Comparison of ENCODE assay signal across 11 cellular contexts in the genomic region with DNA sequence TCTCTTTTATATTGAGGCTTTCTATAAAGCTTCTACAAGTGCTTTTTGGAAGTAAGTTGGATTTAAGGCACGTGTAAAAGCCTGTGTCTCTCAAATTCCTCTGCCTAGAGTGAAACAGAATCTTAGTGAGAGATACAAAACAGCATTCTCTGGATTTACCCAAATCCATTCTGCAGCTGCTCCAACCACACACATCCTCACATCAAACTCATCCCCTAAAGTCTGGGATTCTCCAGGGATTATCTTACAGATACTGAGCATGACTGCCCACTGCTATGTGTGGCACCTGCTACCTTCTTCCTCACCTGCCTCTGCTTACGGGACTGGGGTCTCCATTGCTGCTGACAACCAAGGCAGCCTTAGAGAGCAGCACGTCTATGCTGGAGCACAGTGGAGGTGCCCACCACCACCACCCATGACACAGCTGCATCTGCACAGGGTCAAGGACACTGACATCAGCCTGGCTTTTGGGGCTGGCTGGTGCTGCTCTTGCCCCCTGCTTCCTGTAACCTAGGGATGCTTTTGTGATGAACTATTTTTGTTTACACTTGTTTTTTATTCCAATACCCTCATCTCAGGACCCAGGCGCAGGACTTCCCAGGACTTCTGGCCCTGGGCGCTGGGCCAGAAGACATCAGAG.
DNase-seq lines count a peak whose midpoint lies in the region; ATAC-seq and TF ChIP-seq lines count a peak whose summit lies in the region.
"Had no signal": no experiment of that assay in that cellular context is flagged by ENCODE, and none has a peak within 500 bp of the region (broad histone marks: within the 10 kb centered on the region; RNA-seq: fewer than 3 reads in every experiment).

No MANE protein-coding gene starts in this region.

- no peaks in the 10 kb centered on the region for H3K27me3 ChIP-seq in gastroesophageal sphincter
- H3K27me3 ChIP-seq: dorsolateral prefrontal cortex, heart left ventricle had no signal

- no peak for TF ChIP-seq POLR2A in gastroesophageal sphincter (IDR thresholded peaks at IDR 0.05)

- intact Hi-C loops in activated CD4-positive, alpha-beta T cell treated with anti-CD3 and anti-CD28 coated beads, Interleukin-2, amount 10 ng/mL, durations not matched to agents 24 days and 14 days (cut with micrococcal nuclease), result loop anchor here (2.0 to 10.0 kb wide), 4 partner anchors 39 to 899 kb away; partner anchors contain the start of genes HBP1 and PUS7
- intact Hi-C loops in activated T-helper 1 cell treated with anti-CD3 and anti-CD28 coated beads, Interleukin-12 subunit alpha, Interleukin-12 subunit beta, Interleukin-2, Interleukin-4 antibody, amounts not matched to agents 30 ng/mL and 10 ng/mL and 1 ng/mL, durations not matched to agents 14 hours and 24 hours and 36 hours (cut with micrococcal nuclease), result loop anchor here (1.0 to 5.0 kb wide), 3 partner anchors 169 to 743 kb away; partner anchors contain the start of genes HBP1 and SYPL1

- peak overlapping the region; percentile 74 for H3K4me3 Mint-ChIP-seq in activated CD4-positive, alpha-beta T cell treated with anti-CD3 and anti-CD28 coated beads, Interleukin-2, amount 10 ng/mL, durations not matched to agents 24 days and 14 days
- H3K4me3 Mint-ChIP-seq in activated T-helper 1 cell treated with anti-CD3 and anti-CD28 coated beads, Interleukin-12 subunit alpha, Interleukin-12 subunit beta, Interleukin-2, Interleukin-4 antibody, amounts not matched to agents 30 ng/mL and 10 ng/mL and 1 ng/mL, durations not matched to agents 14 hours and 24 hours and 36 hours, result peak overlapping the region; percentile 4
- H3K4me3 Mint-ChIP-seq in stimulated activated naive CD8-positive, alpha-beta T cell treated with anti-CD3 and anti-CD28 coated beads, Interleukin-15, amount 100 ng/mL, for 72 hours, result peak overlapping the region; percentile 77 to 85

- H3K27ac ChIP-seq in gastroesophageal sphincter, result peak overlapping the region in 3 of 4 donors; percentile 16 to 78 (median 75)

- peaks cover 4% of the 10 kb centered on the region for H3K9me3 Mint-ChIP-seq in activated CD4-positive, alpha-beta T cell treated with anti-CD3 and anti-CD28 coated beads, Interleukin-2, amount 10 ng/mL, durations not matched to agents 24 days and 14 days
- H3K9me3 Mint-ChIP-seq in activated T-helper 1 cell treated with anti-CD3 and anti-CD28 coated beads, Interleukin-12 subunit alpha, Interleukin-12 subunit beta, Interleukin-2, Interleukin-4 antibody, amounts not matched to agents 30 ng/mL and 10 ng/mL and 1 ng/mL, durations not matched to agents 14 hours and 24 hours and 36 hours, result peaks cover 3% of the 10 kb centered on the region
- peaks cover 17 to 26% of the 10 kb centered on the region in 2 donors for H3K9me3 Mint-ChIP-seq in stimulated activated naive CD8-positive, alpha-beta T cell treated with anti-CD3 and anti-CD28 coated beads, Interleukin-15, amount 100 ng/mL, for 72 hours

- H3K9me3 ChIP-seq in gastroesophageal sphincter, result no peaks in the 10 kb centered on the region
- H3K9me3 ChIP-seq: heart left ventricle had no signal

- ATAC-seq in gastroesophageal sphincter (no peak), HG03175 (IDR thresholded peaks at IDR 0.05; ENCODE audit: unreplicated experiment) (no peak), GM18868 (IDR thresholded peaks at IDR 0.05; ENCODE audit: unreplicated experiment) (no peak)
- ATAC-seq in stimulated activated naive CD8-positive, alpha-beta T cell treated with anti-CD3 and anti-CD28 coated beads, Interleukin-15, amount 100 ng/mL, for 72 hours, result no peak

- H3K27ac Mint-ChIP-seq in activated CD4-positive, alpha-beta T cell treated with anti-CD3 and anti-CD28 coated beads, Interleukin-2, amount 10 ng/mL, durations not matched to agents 24 days and 14 days, result peak overlapping the region; percentile 96
- peak overlapping the region; percentile 97 for H3K27ac Mint-ChIP-seq in activated T-helper 1 cell treated with anti-CD3 and anti-CD28 coated beads, Interleukin-12 subunit alpha, Interleukin-12 subunit beta, Interleukin-2, Interleukin-4 antibody, amounts not matched to agents 30 ng/mL and 10 ng/mL and 1 ng/mL, durations not matched to agents 14 hours and 24 hours and 36 hours
- peak overlapping the region; percentile 98 to 99 for H3K27ac Mint-ChIP-seq in stimulated activated naive CD8-positive, alpha-beta T cell treated with anti-CD3 and anti-CD28 coated beads, Interleukin-15, amount 100 ng/mL, for 72 hours

- 72 to 83% methylated on average over 2 to 3 of the region's 5 CpGs for WGBS in gastroesophageal sphincter (ENCODE audit: low coverage in 1 of 2), 2 donors

- peaks cover 75% of the 10 kb centered on the region for H3K4me1 Mint-ChIP-seq in activated CD4-positive, alpha-beta T cell treated with anti-CD3 and anti-CD28 coated beads, Interleukin-2, amount 10 ng/mL, durations not matched to agents 24 days and 14 days
- H3K4me1 Mint-ChIP-seq in activated T-helper 1 cell treated with anti-CD3 and anti-CD28 coated beads, Interleukin-12 subunit alpha, Interleukin-12 subunit beta, Interleukin-2, Interleukin-4 antibody, amounts not matched to agents 30 ng/mL and 10 ng/mL and 1 ng/mL, durations not matched to agents 14 hours and 24 hours and 36 hours (ENCODE audit: low read depth), result peaks cover 91% of the 10 kb centered on the region
- H3K4me1 Mint-ChIP-seq in stimulated activated naive CD8-positive, alpha-beta T cell treated with anti-CD3 and anti-CD28 coated beads, Interleukin-15, amount 100 ng/mL, for 72 hours, result peaks cover 83% of the 10 kb centered on the region

- H3K4me3 ChIP-seq in gastroesophageal sphincter, result no peak overlapping the region
- H3K4me3 ChIP-seq: heart left ventricle had no signal

- no peak for TF ChIP-seq EP300 in gastroesophageal sphincter (IDR thresholded peaks at IDR 0.05)

- no peaks in the 10 kb centered on the region for H3K36me3 ChIP-seq in gastroesophageal sphincter
- H3K36me3 ChIP-seq: heart left ventricle had no signal

- no peaks in the 10 kb centered on the region for H3K27me3 Mint-ChIP-seq in activated CD4-positive, alpha-beta T cell treated with anti-CD3 and anti-CD28 coated beads, Interleukin-2, amount 10 ng/mL, durations not matched to agents 24 days and 14 days
- no peaks in the 10 kb centered on the region for H3K27me3 Mint-ChIP-seq in activated T-helper 1 cell treated with anti-CD3 and anti-CD28 coated beads, Interleukin-12 subunit alpha, Interleukin-12 subunit beta, Interleukin-2, Interleukin-4 antibody, amounts not matched to agents 30 ng/mL and 10 ng/mL and 1 ng/mL, durations not matched to agents 14 hours and 24 hours and 36 hours (ENCODE audit: insufficient read depth)
- H3K27me3 Mint-ChIP-seq in stimulated activated naive CD8-positive, alpha-beta T cell treated with anti-CD3 and anti-CD28 coated beads, Interleukin-15, amount 100 ng/mL, for 72 hours, result peaks cover 13% of the 10 kb centered on the region

- peak; percentile 52 for DNase-seq in activated CD4-positive, alpha-beta T cell treated with anti-CD3 and anti-CD28 coated beads, Interleukin-2, amount 10 ng/mL, durations not matched to agents 24 days and 14 days
- no peak for DNase-seq in activated CD4-positive, alpha-beta T cell treated with anti-CD3 and anti-CD28 coated beads, Interleukin-2, amount 50 U/mL, for 4 hours
- no peak for DNase-seq in activated T-helper 1 cell treated with anti-CD3 and anti-CD28 coated beads, Interleukin-12 subunit alpha, Interleukin-12 subunit beta, Interleukin-2, Interleukin-4 antibody, amounts not matched to agents 30 ng/mL and 10 ng/mL and 1 ng/mL, durations not matched to agents 14 hours and 24 hours and 36 hours (ENCODE audit: low spot score)
- no peak for DNase-seq in stimulated activated naive CD8-positive, alpha-beta T cell treated with anti-CD3 and anti-CD28 coated beads, Interleukin-15, amount 100 ng/mL, for 72 hours
- DNase-seq in NCI-H2081 treated with DMSO at 0.1 percent for 48 hours (lab: John Stamatoyannopoulos, UW), result no peak
- DNase-seq: dorsolateral prefrontal cortex, heart left ventricle, KG1 had no signal

- no peaks in the 10 kb centered on the region for H3K36me3 Mint-ChIP-seq in activated CD4-positive, alpha-beta T cell treated with anti-CD3 and anti-CD28 coated beads, Interleukin-2, amount 10 ng/mL, durations not matched to agents 24 days and 14 days (ENCODE audit: low read depth)
- H3K36me3 Mint-ChIP-seq in activated T-helper 1 cell treated with anti-CD3 and anti-CD28 coated beads, Interleukin-12 subunit alpha, Interleukin-12 subunit beta, Interleukin-2, Interleukin-4 antibody, amounts not matched to agents 30 ng/mL and 10 ng/mL and 1 ng/mL, durations not matched to agents 14 hours and 24 hours and 36 hours (ENCODE audit: low read depth), result peaks cover 8% of the 10 kb centered on the region

- TF ChIP-seq CTCF in gastroesophageal sphincter (IDR thresholded peaks at IDR 0.05), result no peak

- peaks cover 4 to 55% (median 25%) of the 10 kb centered on the region in 3 donors for H3K4me1 ChIP-seq in gastroesophageal sphincter

Comparison
In these comparisons a context has a peak if more than half of its experiments do, and no peak if none do; other contexts are left out.
1. H3K4me3 Mint-ChIP-seq: peak in every context shown above with its lines; median percentile 81 in stimulated activated naive CD8-positive, alpha-beta T cell treated with anti-CD3 and anti-CD28 coated beads, Interleukin-15, amount 100 ng/mL, for 72 hours; 74 in activated CD4-positive, alpha-beta T cell treated with anti-CD3 and anti-CD28 coated beads, Interleukin-2, amount 10 ng/mL, durations not matched to agents 24 days and 14 days; 4 in activated T-helper 1 cell treated with anti-CD3 and anti-CD28 coated beads, Interleukin-12 subunit alpha, Interleukin-12 subunit beta, Interleukin-2, Interleukin-4 antibody, amounts not matched to agents 30 ng/mL and 10 ng/mL and 1 ng/mL, durations not matched to agents 14 hours and 24 hours and 36 hours.